39 cellular contexts compared by ENCODE assay signal in the genomic region with DNA sequence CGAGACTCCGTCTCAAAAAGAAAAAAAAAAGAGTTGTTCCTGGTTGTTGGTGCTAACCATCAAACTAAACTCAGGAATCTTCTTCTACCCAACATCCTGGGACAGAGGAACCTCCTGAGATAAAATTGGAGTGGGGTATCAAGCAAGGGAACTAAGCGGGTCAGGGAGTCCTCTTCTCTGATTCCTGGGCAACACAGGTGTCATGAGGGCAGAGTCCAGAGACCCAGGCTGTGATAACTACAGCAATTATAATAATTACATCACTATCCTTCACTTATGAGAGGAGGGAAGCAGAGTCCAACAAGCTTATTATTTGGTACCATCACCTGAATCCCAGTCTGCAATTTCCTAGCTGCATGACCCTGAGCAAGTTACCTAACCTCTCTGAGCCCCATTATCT. TPM values are rescaled to one million over a fixed set of nuclear protein-coding genes. Genes with fewer than 3 reads are reported as not detected.
"Had no signal": no experiment of that assay in that cellular context is flagged by ENCODE, and none has a peak within 500 bp of the region (broad histone marks: within the 10 kb centered on the region; RNA-seq: fewer than 3 reads in every experiment).

No MANE protein-coding gene starts in this region.

- H3K4me2 ChIP-seq: KMS-11 had no signal

- H3K4me3 ChIP-seq: MG63 had no signal

- H3K27ac ChIP-seq: KMS-11 had no signal

- H3K9me3 ChIP-seq: MG63 had no signal

- H3K36me3 ChIP-seq: MG63 had no signal

- H3K27me3 ChIP-seq: MG63 had no signal

- H3K9ac ChIP-seq: KMS-11 had no signal

- DNase-seq: Karpas-422, Kasumi-1, MG63, MM.1S, MV-4-11, NCI-H1048, NCI-H1092, NCI-H1092 treated with DMSO at 0.1 percent for 48 hours, NCI-H1105, NCI-H1105 treated with DMSO at 0.1 percent for 48 hours, NCI-H1417, NCI-H1417 treated with DMSO at 0.1 percent for 48 hours, NCI-H1436, NCI-H1436 treated with DMSO at 0.1 percent for 48 hours, NCI-H1694, NCI-H1694 treated with DMSO at 0.1 percent for 48 hours, NCI-H187, NCI-H187 treated with DMSO at 0.1 percent for 48 hours, NCI-H1930, NCI-H2029, NCI-H2029 treated with DMSO at 0.1 percent for 48 hours, NCI-H2081, NCI-H2081 treated with DMSO at 0.1 percent for 48 hours, NCI-H2107, NCI-H2171, NCI-H2171 treated with DMSO at 0.1 percent for 48 hours, NCI-H2227 treated with DMSO at 0.1 percent for 48 hours, NCI-H226, NCI-H345, NCI-H446, NCI-H446 treated with DMSO at 0.1 percent for 48 hours, NCI-H510A, NCI-H510A treated with DMSO at 0.1 percent for 48 hours, NCI-H524, NCI-H524 treated with DMSO at 0.1 percent for 48 hours had no signal

RNA-seq across cellular contexts. Expression of a gene that starts 8.1 kb away (rescaled TPM):
- total RNA-seq: LHCN-M2, M059J, NCI-H460 had no signal

RNA-seq across cellular contexts. Expression of a gene that starts 15.8 kb away (rescaled TPM):
- total RNA-seq: LHCN-M2, M059J, NCI-H460 had no signal

RNA-seq across cellular contexts. Expression of a gene that starts 26.6 kb away (rescaled TPM):
- total RNA-seq: LHCN-M2 had no signal
